Comparison of ENCODE assay signal across 8 cellular contexts in genomic region chr6:30541515-30542403, GRCh38. TPM values are rescaled to one million over a fixed set of nuclear protein-coding genes. Genes with fewer than 3 reads are reported as not detected.
DNase-seq lines count a peak whose midpoint lies in the region; ATAC-seq and TF ChIP-seq lines count a peak whose summit lies in the region.

No MANE protein-coding gene starts in this region.

- no peak overlapping the region for H3K9ac ChIP-seq in parathyroid adenoma

- peaks cover 4% of the 10 kb centered on the region for H3K4me1 ChIP-seq in A673 (ENCODE audit: insufficient read depth, low read length, poor library complexity, severe bottlenecking)
- H3K4me1 ChIP-seq in parathyroid adenoma: no peaks in the 10 kb centered on the region
- peaks cover 5 to 8% of the 10 kb centered on the region in 2 donors for H3K4me1 ChIP-seq in thyroid gland

- peaks cover 28% of the 10 kb centered on the region for H3K4me1 Mint-ChIP-seq in activated naive CD8-positive, alpha-beta T cell treated with anti-CD3 and anti-CD28 coated beads, Interleukin-2, amount 10 ng/mL, durations not matched to agents 7 days and 5 days

- intact Hi-C loops in A673 (cut with micrococcal nuclease; ENCODE audit: unreplicated experiment) (loop anchor here (1.0 to 5.0 kb wide), 2 partner anchors 56 to 546 kb away; no protein-coding TSS in a partner anchor), Right ventricle myocardium superior (cut with DNase I) (loop anchor here (5.0 kb wide), 1 partner anchor 59 kb away; no protein-coding TSS in a partner anchor), thyroid gland (cut with DNase I) (no loop called here)

- peak; percentile 71 for ATAC-seq in activated naive CD8-positive, alpha-beta T cell treated with anti-CD3 and anti-CD28 coated beads, Interleukin-2, amount 10 ng/mL, durations not matched to agents 7 days and 5 days (ENCODE audit: low read depth)
- ATAC-seq in Right ventricle myocardium superior (ENCODE audit: poor library complexity): peak; percentile 86

- no peaks in the 10 kb centered on the region for H3K36me3 ChIP-seq in A673 (ENCODE audit: insufficient read depth, low read length, poor library complexity, severe bottlenecking)
- no peaks in the 10 kb centered on the region for H3K36me3 ChIP-seq in parathyroid adenoma (ENCODE audit: control insufficient read depth, insufficient read depth, low read length)
- H3K36me3 ChIP-seq in thyroid gland: peaks cover 14 to 16% of the 10 kb centered on the region in 2 donors

- H3K4me2 ChIP-seq in parathyroid adenoma (ENCODE audit: low read length): peak overlapping the region; percentile 63

- peak; percentile 85 for DNase-seq in A673 (ENCODE audit: low spot score)
- DNase-seq in GM19238 (ENCODE audit: insufficient read length, low spot score): peak; percentile 50
- DNase-seq in NCI-H1417 (lab: John Stamatoyannopoulos, UW): peak; percentile 59 to 87 (median 84)
- DNase-seq in SW 1271 (lab: John Stamatoyannopoulos, UW): peak; percentile 28 to 77
- DNase-seq in activated naive CD8-positive, alpha-beta T cell treated with anti-CD3 and anti-CD28 coated beads, Interleukin-2, amount 10 ng/mL, durations not matched to agents 7 days and 5 days: peak; percentile 82
- DNase-seq in Right ventricle myocardium superior: peak; percentile 84
- DNase-seq in thyroid gland: peak; percentile 71 to 75

- H3K9me3 Mint-ChIP-seq in activated naive CD8-positive, alpha-beta T cell treated with anti-CD3 and anti-CD28 coated beads, Interleukin-2, amount 10 ng/mL, durations not matched to agents 7 days and 5 days: no peaks in the 10 kb centered on the region

- TF ChIP-seq CTCF in A673 (conservative IDR thresholded peaks at IDR 0.05; ENCODE audit: low read depth, low read length): peak; percentile 99
- TF ChIP-seq CTCF in parathyroid adenoma (IDR thresholded peaks at IDR 0.05): peak; percentile 98
- peak; percentile 86 to 96 (median 94) for TF ChIP-seq CTCF in thyroid gland (IDR thresholded peaks at IDR 0.05)

- POLR2A ChIA-PET in A673 (lab: Charles Lee; ENCODE audit: low non-redundant PET): no interaction called here
- POLR2A ChIA-PET in activated naive CD8-positive, alpha-beta T cell treated with anti-CD3 and anti-CD28 coated beads, Interleukin-2, amount 10 ng/mL, durations not matched to agents 7 days and 5 days (lab: Charles Lee): interaction anchor here (0.5 to 4.8 kb wide), 17 partner anchors 9 to 1123 kb away, joined by 3 to 54 read pairs (median 4); partner anchors contain the start of genes ABCF1, GNL1, GPANK1 and PRR3

- peak overlapping the region; percentile 32 for H3K4me3 ChIP-seq in A673 (ENCODE audit: low read depth, low read length, poor library complexity, severe bottlenecking)
- H3K4me3 ChIP-seq in parathyroid adenoma (ENCODE audit: low read depth, low read length): peak overlapping the region; percentile 46
- H3K4me3 ChIP-seq in thyroid gland (replicated peaks in 1 of 3): no peak overlapping the region

- no peaks in the 10 kb centered on the region for H3K79me2 ChIP-seq in parathyroid adenoma

- H3K9me3 ChIP-seq in A673 (ENCODE audit: low read depth, low read length, poor library complexity, severe bottlenecking) (no peaks in the 10 kb centered on the region), parathyroid adenoma (ENCODE audit: control insufficient read depth, low read length) (no peaks in the 10 kb centered on the region), thyroid gland (no peaks in the 10 kb centered on the region)

- peaks cover 4% of the 10 kb centered on the region for H3K36me3 Mint-ChIP-seq in activated naive CD8-positive, alpha-beta T cell treated with anti-CD3 and anti-CD28 coated beads, Interleukin-2, amount 10 ng/mL, durations not matched to agents 7 days and 5 days

- H3K27me3 Mint-ChIP-seq in activated naive CD8-positive, alpha-beta T cell treated with anti-CD3 and anti-CD28 coated beads, Interleukin-2, amount 10 ng/mL, durations not matched to agents 7 days and 5 days: no peaks in the 10 kb centered on the region

- TF ChIP-seq POLR2A in thyroid gland (IDR thresholded peaks at IDR 0.05): no peak

- H3K4me3 Mint-ChIP-seq in activated naive CD8-positive, alpha-beta T cell treated with anti-CD3 and anti-CD28 coated beads, Interleukin-2, amount 10 ng/mL, durations not matched to agents 7 days and 5 days: peak overlapping the region; percentile 74

- no peaks in the 10 kb centered on the region for H3K27me3 ChIP-seq in A673 (replicated peaks; ENCODE audit: insufficient read depth, low read depth, low read length, poor library complexity)
- no peaks in the 10 kb centered on the region for H3K27me3 ChIP-seq in parathyroid adenoma (ENCODE audit: control insufficient read depth, insufficient read depth, low read length)
- H3K27me3 ChIP-seq in thyroid gland: no peaks in the 10 kb centered on the region

- BruUV-seq in A673 (replicated peaks; lab: Mats Ljungman, UMichigan): TSS peak; percentile 9

- peak overlapping the region; percentile 77 for H2AFZ ChIP-seq in parathyroid adenoma

- no peak overlapping the region for H3K27ac ChIP-seq in A673 (ENCODE audit: low read depth, low read length, poor library complexity, severe bottlenecking)
- peak overlapping the region; percentile 18 for H3K27ac ChIP-seq in parathyroid adenoma
- H3K27ac ChIP-seq in thyroid gland: peak overlapping the region in 2 of 3 donors; percentile 35 to 38

- H3K27ac Mint-ChIP-seq in activated naive CD8-positive, alpha-beta T cell treated with anti-CD3 and anti-CD28 coated beads, Interleukin-2, amount 10 ng/mL, durations not matched to agents 7 days and 5 days: peak overlapping the region; percentile 71

- WGBS in thyroid gland, 2 donors: 12 to 15% methylated on average over 23 of the region's 23 CpGs

- CTCF ChIA-PET in A673 (lab: Charles Lee): interaction anchor here (0.5 to 1.8 kb wide), 11 partner anchors 12 to 546 kb away, joined by 3 to 12 read pairs (median 3); no protein-coding TSS in a partner anchor

RNA-seq across cellular contexts. Expression of gene GNL1, which starts 14.5 kb away (rescaled TPM):
- 93.2 and 101 TPM in 2 replicates for total RNA-seq in A673 (2021)
- 10 to 100 TPM; 84.3 to 88.6 TPM for total RNA-seq in activated naive CD8-positive, alpha-beta T cell treated with anti-CD3 and anti-CD28 coated beads, Interleukin-2, amount 10 ng/mL, durations not matched to agents 7 days and 5 days
- 17.6 TPM for total RNA-seq in Right ventricle myocardium superior
- total RNA-seq in thyroid gland: 10 to 100 TPM; 33.9 to 77.7 (median 37.7) TPM

RNA-seq across cellular contexts. Expression of gene PRR3, which starts 15.3 kb away (rescaled TPM):
- 49.9 and 53.0 TPM in 2 replicates for total RNA-seq in A673 (2021)
- total RNA-seq in activated naive CD8-positive, alpha-beta T cell treated with anti-CD3 and anti-CD28 coated beads, Interleukin-2, amount 10 ng/mL, durations not matched to agents 7 days and 5 days: 10 to 100 TPM; 19.9 to 22.5 TPM
- 1.4 TPM for total RNA-seq in Right ventricle myocardium superior
- total RNA-seq in thyroid gland: 10 to 100 TPM in 2 of 4 donors, 1 to 10 TPM in 2; 7.4 to 18.0 (median 12.2) TPM

RNA-seq across cellular contexts. Expression of gene ABCF1, which starts 29.5 kb away (rescaled TPM):
- total RNA-seq in A673 (2021) (109 and 119 TPM in 2 replicates), Right ventricle myocardium superior (32.5 TPM), thyroid gland (10 to 100 TPM; 41.4 to 47.1 (median 43.5) TPM)
- total RNA-seq in activated naive CD8-positive, alpha-beta T cell treated with anti-CD3 and anti-CD28 coated beads, Interleukin-2, amount 10 ng/mL, durations not matched to agents 7 days and 5 days: 10 to 100 TPM; 67.5 to 70.4 TPM

RNA-seq across cellular contexts. Expression of gene HLA-E, which starts 52.5 kb away (rescaled TPM):
- total RNA-seq in A673 (2021): 36.9 and 41.1 TPM in 2 replicates
- 100 to 1,000 TPM; 957 to 962 TPM for total RNA-seq in activated naive CD8-positive, alpha-beta T cell treated with anti-CD3 and anti-CD28 coated beads, Interleukin-2, amount 10 ng/mL, durations not matched to agents 7 days and 5 days
- total RNA-seq in Right ventricle myocardium superior: 145 TPM
- total RNA-seq in thyroid gland: 100 to 1,000 TPM; 382 to 717 (median 457) TPM

Comparison
In these comparisons a context has a peak if more than half of its experiments do, and no peak if none do; other contexts are left out.
1. H3K4me3 ChIP-seq: peak in A673 (single experiment) and parathyroid adenoma (single experiment); none in thyroid gland (0 of 3).
2. Peak in every context shown above with its lines, with median percentiles within 50 percentile points of each other: DNase-seq and CTCF ChIP-seq.